Comparison of ENCODE assay signal across 8 cellular contexts in genomic region chr1:234373064-234373937, GRCh38. TPM values are rescaled to one million over a fixed set of nuclear protein-coding genes. Genes with fewer than 3 reads are reported as not detected.
DNase-seq lines count a peak whose midpoint lies in the region; ATAC-seq, FAIRE-seq and TF ChIP-seq lines count a peak whose summit lies in the region.

Gene COA6 (plus strand): TSS chr1:234373456. CDS start chr1:234373467, 11 bp downstream.

- H3K36me3 ChIP-seq in right atrium auricular region = peaks cover 20% of the 10 kb centered on the region
- H3K36me3 ChIP-seq in psoas muscle (ENCODE audit: insufficient read depth in 1 of 2, low read depth in 1 of 2) = peaks cover 5 to 36% of the 10 kb centered on the region in 2 donors

- H3K9me3 ChIP-seq in right atrium auricular region (no peaks in the 10 kb centered on the region), psoas muscle (no peaks in the 10 kb centered on the region)

- ATAC-seq in GM18499 (IDR thresholded peaks at IDR 0.05; ENCODE audit: insufficient read depth, unreplicated experiment) (peak; percentile 86), HG02938 (IDR thresholded peaks at IDR 0.05; ENCODE audit: unreplicated experiment) (peak; percentile 94), psoas muscle (peak; percentile 96 to 97 (median 96))

- no peak for TF ChIP-seq CTCF in right atrium auricular region (IDR thresholded peaks at IDR 0.05)
- peak; percentile 11 for TF ChIP-seq CTCF in psoas muscle (IDR thresholded peaks at IDR 0.05)

- DNase-seq in NCI-H187 (lab: John Stamatoyannopoulos, UW) (peak; percentile 70), T-helper 2 cell (peak; percentile 72 to 97 (median 88)), right atrium auricular region (ENCODE audit: low spot score) (peak; percentile 92), psoas muscle (peak; percentile 93 to 95), urothelium cell line (ENCODE audit: low spot score) (peak; percentile 87)

- H3K4me1 ChIP-seq in right atrium auricular region (peaks cover 0 to 9% of the 10 kb centered on the region in 2 donors), psoas muscle (peaks cover 20% of the 10 kb centered on the region)

- H3K27me3 ChIP-seq in right atrium auricular region (no peaks in the 10 kb centered on the region), psoas muscle (ENCODE audit: insufficient read depth in 3 of 3, low read length in 2 of 3) (no peaks in the 10 kb centered on the region)

- intact Hi-C loops in psoas muscle (cut with DNase I) = loop anchor here in 1 of 2 donors (5.0 kb wide), 1 partner anchor 34 kb away; no protein-coding TSS in a partner anchor

- 0% methylated on average over 62 of the region's 62 CpGs for WGBS in psoas muscle, 3 donors

- FAIRE-seq in urothelium cell line (lab: Jason Lieb, UNC) = no peak

- H3K27ac ChIP-seq in angular gyrus (ENCODE audit: low read depth, low read length) (peak within 1 kb of the TSS; percentile 98), right atrium auricular region (peak within 1 kb of the TSS; percentile 94 to 98), psoas muscle (peak within 1 kb of the TSS; percentile 99)

- H3K4me3 ChIP-seq in right atrium auricular region (peak within 1 kb of the TSS; percentile 75 to 91), psoas muscle (peak within 1 kb of the TSS; percentile 91)

RNA-seq across cellular contexts. Expression of gene COA6, which starts in this region (rescaled TPM):
- total RNA-seq in right atrium auricular region (10 to 100 TPM; 23.1 to 36.4 TPM), psoas muscle (10 to 100 TPM; 52.0 to 73.6 (median 60.1) TPM)
- polyA plus RNA-seq in psoas muscle = 100 to 1,000 TPM; 185 to 268 (median 260) TPM

Comparison
In these comparisons a context has a peak if more than half of its experiments do, and no peak if none do; other contexts are left out.
1. Peak in every context shown above with its lines: DNase-seq, ATAC-seq, H3K4me3 ChIP-seq and H3K27ac ChIP-seq.